23 cellular contexts compared by ENCODE assay signal in genomic region chr12:19998968-19999792, GRCh38.
DNase-seq lines count a peak whose midpoint lies in the region; ATAC-seq, FAIRE-seq and TF ChIP-seq lines count a peak whose summit lies in the region.
"Had no signal": no experiment of that assay in that cellular context is flagged by ENCODE, and none has a peak within 500 bp of the region (broad histone marks: within the 10 kb centered on the region; RNA-seq: fewer than 3 reads in every experiment).

No MANE protein-coding gene starts in this region.

- H3K9ac ChIP-seq in endodermal cell (ENCODE audit: extremely low read depth, low read length, poor library complexity, severe bottlenecking) (no peak overlapping the region), smooth muscle cell (ENCODE audit: low read depth) (no peak overlapping the region)

- no peaks in the 10 kb centered on the region for H3K79me2 ChIP-seq in smooth muscle cell (ENCODE audit: low read depth)

- no peak overlapping the region for H3K27ac Mint-ChIP-seq in endodermal cell
- H3K27ac Mint-ChIP-seq: activated naive CD8-positive, alpha-beta T cell; activated T-helper 1 cell treated with anti-CD3 and anti-CD28 coated beads, Interleukin-12 subunit alpha, Interleukin-12 subunit beta, Interleukin-2, Interleukin-4 antibody, amounts not matched to agents 30 ng/mL and 10 ng/mL and 1 ng/mL, durations not matched to agents 14 hours and 24 hours and 36 hours; CD8-positive, alpha-beta memory T cell; stimulated activated naive B cell treated with anti-CD40 and anti-IgM and Interleukin-4, amounts not matched to agents 10 μg/mL and 1 μg/mL and 100 μg/mL, for 72 hours had no signal

- no peak overlapping the region for H3K4me2 ChIP-seq in smooth muscle cell

- H3K27me3 Mint-ChIP-seq in endodermal cell (ENCODE audit: insufficient read depth), result no peaks in the 10 kb centered on the region
- H3K27me3 Mint-ChIP-seq: activated naive CD8-positive, alpha-beta T cell; CD8-positive, alpha-beta memory T cell; stimulated activated naive B cell treated with anti-CD40 and anti-IgM and Interleukin-4, amounts not matched to agents 10 μg/mL and 1 μg/mL and 100 μg/mL, for 72 hours had no signal

- no peaks in the 10 kb centered on the region for H3K36me3 Mint-ChIP-seq in endodermal cell (ENCODE audit: low read depth)
- H3K36me3 Mint-ChIP-seq: activated naive CD8-positive, alpha-beta T cell; brain; CD8-positive, alpha-beta memory T cell; stimulated activated naive B cell treated with anti-CD40 and anti-IgM and Interleukin-4, amounts not matched to agents 10 μg/mL and 1 μg/mL and 100 μg/mL, for 72 hours had no signal

- H3K9me3 Mint-ChIP-seq in endodermal cell, result no peaks in the 10 kb centered on the region
- H3K9me3 Mint-ChIP-seq: activated T-helper 1 cell treated with anti-CD3 and anti-CD28 coated beads, Interleukin-12 subunit alpha, Interleukin-12 subunit beta, Interleukin-2, Interleukin-4 antibody, amounts not matched to agents 30 ng/mL and 10 ng/mL and 1 ng/mL, durations not matched to agents 14 hours and 24 hours and 36 hours had no signal

- no peak overlapping the region for H3K4me3 ChIP-seq in endodermal cell (ENCODE audit: low read length)
- H3K4me3 ChIP-seq in smooth muscle cell, result no peak overlapping the region
- no peak overlapping the region for H3K4me3 ChIP-seq in upper lobe of right lung
- H3K4me3 ChIP-seq: lung, ovary, thyroid gland had no signal

- H3K9me3 ChIP-seq in endodermal cell (ENCODE audit: control insufficient read depth, low read length), result no peaks in the 10 kb centered on the region
- H3K9me3 ChIP-seq in smooth muscle cell (replicated peaks; ENCODE audit: low read depth), result no peaks in the 10 kb centered on the region
- H3K9me3 ChIP-seq in upper lobe of right lung, result no peaks in the 10 kb centered on the region
- H3K9me3 ChIP-seq: ovary, thyroid gland had no signal

- TF ChIP-seq CTCF in endodermal cell (conservative IDR thresholded peaks at IDR 0.05), result no peak
- no peak for TF ChIP-seq CTCF in smooth muscle cell (IDR thresholded peaks at IDR 0.05; ENCODE audit: borderline replicate concordance, insufficient read depth, poor library complexity, severe bottlenecking)
- TF ChIP-seq CTCF in upper lobe of right lung (IDR thresholded peaks at IDR 0.05), result no peak

- no peak overlapping the region for H3K4me3 Mint-ChIP-seq in endodermal cell
- H3K4me3 Mint-ChIP-seq: activated naive CD8-positive, alpha-beta T cell; activated T-helper 1 cell treated with anti-CD3 and anti-CD28 coated beads, Interleukin-12 subunit alpha, Interleukin-12 subunit beta, Interleukin-2, Interleukin-4 antibody, amounts not matched to agents 30 ng/mL and 10 ng/mL and 1 ng/mL, durations not matched to agents 14 hours and 24 hours and 36 hours; brain; CD8-positive, alpha-beta memory T cell; stimulated activated naive B cell treated with anti-CD40 and anti-IgM and Interleukin-4, amounts not matched to agents 10 μg/mL and 1 μg/mL and 100 μg/mL, for 72 hours had no signal

- H3K36me3 ChIP-seq in endodermal cell (ENCODE audit: control insufficient read depth, insufficient read depth, low read length) (no peaks in the 10 kb centered on the region), smooth muscle cell (ENCODE audit: low read depth) (no peaks in the 10 kb centered on the region), upper lobe of right lung (no peaks in the 10 kb centered on the region)
- H3K36me3 ChIP-seq: ovary, thyroid gland had no signal

- intact Hi-C loops in upper lobe of right lung (cut with DNase I), result no loop called here

- DNase-seq in RCC 7860 (ENCODE audit: low spot score) (peak; percentile 34), endodermal cell (no peak), lung microvascular endothelial cell (ENCODE audit: low read depth in 2 of 2) (peak; percentile 33 to 56), smooth muscle cell (lab: John Stamatoyannopoulos, UW; ENCODE audit: unreplicated experiment) (no peak), upper lobe of right lung (no peak)
- no peak for DNase-seq in stimulated activated CD4-positive, alpha-beta T cell treated with anti-CD3 and anti-CD28 coated beads, Interleukin-2, amount 100 ng/mL, for 48 hours
- DNase-seq: activated CD4-positive, alpha-beta T cell treated with anti-CD3 and anti-CD28 coated beads for 1 hour; activated CD8-positive, alpha-beta memory T cell treated with anti-CD3 and anti-CD28 coated beads for 24 hours; AML-193; CD8-positive, alpha-beta memory T cell; NCI-H1092 treated with DMSO at 0.1 percent for 48 hours; NCI-H2029; NCI-H446; ovary; stimulated activated CD4-positive, alpha-beta T cell treated with anti-CD3 and anti-CD28 coated beads, Interleukin-1b, Interleukin-23, amount 100 ng/mL, for 48 hours; stimulated activated naive B cell treated with anti-CD40 and anti-IgM and Interleukin-4, amounts not matched to agents 10 μg/mL and 1 μg/mL and 100 μg/mL, for 72 hours; thyroid gland had no signal

- FAIRE-seq in RCC 7860 (lab: Jason Lieb, UNC), result peak; percentile 80
- FAIRE-seq: colon had no signal

- ATAC-seq in upper lobe of right lung (no peak), HG02870 (IDR thresholded peaks at IDR 0.05; ENCODE audit: unreplicated experiment) (no peak)
- ATAC-seq: stimulated activated naive B cell treated with anti-CD40 and anti-IgM and Interleukin-4, amounts not matched to agents 10 μg/mL and 1 μg/mL and 100 μg/mL, for 72 hours had no signal

- H3F3A ChIP-seq in smooth muscle cell (ENCODE audit: low read depth), result no peaks in the 10 kb centered on the region

- H3K27ac ChIP-seq in endodermal cell (ENCODE audit: low read depth, low read length) (peak overlapping the region; percentile 13), smooth muscle cell (ENCODE audit: low read depth) (no peak overlapping the region), upper lobe of right lung (no peak overlapping the region)
- H3K27ac ChIP-seq: ovary, thyroid gland had no signal

- H2AFZ ChIP-seq in smooth muscle cell (ENCODE audit: low read depth), result peak overlapping the region; percentile 22

- H4K20me1 ChIP-seq in smooth muscle cell (ENCODE audit: low read depth), result no peaks in the 10 kb centered on the region

- H3K4me1 ChIP-seq in endodermal cell (ENCODE audit: control insufficient read depth, insufficient read depth, low read length), result peaks cover 3% of the 10 kb centered on the region
- H3K4me1 ChIP-seq in smooth muscle cell (ENCODE audit: low read depth), result peaks cover 4% of the 10 kb centered on the region
- H3K4me1 ChIP-seq in upper lobe of right lung, result no peaks in the 10 kb centered on the region
- H3K4me1 ChIP-seq: thyroid gland had no signal

- H3K27me3 ChIP-seq in endodermal cell (ENCODE audit: control insufficient read depth, insufficient read depth, low read length, poor library complexity, severe bottlenecking), result no peaks in the 10 kb centered on the region
- no peaks in the 10 kb centered on the region for H3K27me3 ChIP-seq in smooth muscle cell (ENCODE audit: low read depth)
- H3K27me3 ChIP-seq in upper lobe of right lung, result no peaks in the 10 kb centered on the region
- H3K27me3 ChIP-seq: ovary, thyroid gland had no signal

- 75 to 88% methylated on average over 4 of the region's 5 CpGs for WGBS in endodermal cell (ENCODE audit: insufficient coverage in 1 of 2, insufficient read length in 1 of 2), 2 experiments
- 43% methylated on average over 5 of the region's 5 CpGs for WGBS in smooth muscle cell (ENCODE audit: low lambda C conversion rate)

- peaks cover 24% of the 10 kb centered on the region for H3K4me1 Mint-ChIP-seq in endodermal cell
- H3K4me1 Mint-ChIP-seq: CD8-positive, alpha-beta memory T cell; stimulated activated naive B cell treated with anti-CD40 and anti-IgM and Interleukin-4, amounts not matched to agents 10 μg/mL and 1 μg/mL and 100 μg/mL, for 72 hours had no signal

Comparison
In these comparisons a context has a peak if more than half of its experiments do, and no peak if none do; other contexts are left out.
1. DNase-seq: peak in RCC 7860 (single experiment) and lung microvascular endothelial cell (2 of 2); none in endodermal cell (single experiment), smooth muscle cell (single experiment), upper lobe of right lung (single experiment) and stimulated activated CD4-positive, alpha-beta T cell treated with anti-CD3 and anti-CD28 coated beads, Interleukin-2, amount 100 ng/mL, for 48 hours (0 of 2).